7 cellular contexts compared by ENCODE assay signal in genomic region chr10:62166331-62167154, GRCh38.
A peak's percentile ranks its signal among the peaks of the same experiment; 100 is the strongest.
DNase-seq lines count a peak whose midpoint lies in the region; ATAC-seq, FAIRE-seq and TF ChIP-seq lines count a peak whose summit lies in the region.

No MANE protein-coding gene starts in this region.

- no peaks in the 10 kb centered on the region for H3K9me3 Mint-ChIP-seq in progenitor cell of endocrine pancreas (ENCODE audit: low read depth)

- TF ChIP-seq EP300 in gastroesophageal sphincter (IDR thresholded peaks at IDR 0.05) (no peak), suprapubic skin (IDR thresholded peaks at IDR 0.05) (no peak)

- no peak overlapping the region for H3K4me3 Mint-ChIP-seq in progenitor cell of endocrine pancreas (ENCODE audit: low read depth)

- no peak for TF ChIP-seq CTCF in SU-DHL-6 (IDR thresholded peaks at IDR 0.05; ENCODE audit: insufficient read depth, low read length, poor library complexity, severe bottlenecking)
- no peak for TF ChIP-seq CTCF in progenitor cell of endocrine pancreas (IDR thresholded peaks at IDR 0.05; ENCODE audit: unreplicated experiment)
- TF ChIP-seq CTCF in gastroesophageal sphincter (IDR thresholded peaks at IDR 0.05) = no peak
- no peak for TF ChIP-seq CTCF in suprapubic skin (IDR thresholded peaks at IDR 0.05)

- peak overlapping the region; percentile 55 for H3K4me2 ChIP-seq in SU-DHL-6 (ENCODE audit: low read depth, low read length, poor library complexity, severe bottlenecking)

- FAIRE-seq in GM19239 (lab: Jason Lieb, UNC) = peak; percentile 87

- H3K4me1 Mint-ChIP-seq in progenitor cell of endocrine pancreas (ENCODE audit: low read depth) = peaks cover 16% of the 10 kb centered on the region

- WGBS in gastroesophageal sphincter (ENCODE audit: low coverage in 1 of 2), 2 donors = 24 to 55% methylated on average over 3 to 4 of the region's 4 CpGs
- WGBS in suprapubic skin = 27% methylated on average over 4 of the region's 4 CpGs

- H3F3A ChIP-seq in SU-DHL-6 (ENCODE audit: insufficient read depth) = 0 out of 2 replicates have a peak, but pooled peaks cover 3% of the 10 kb centered on the region

- H3K9me2 ChIP-seq in SU-DHL-6 (replicated peaks; ENCODE audit: insufficient read depth, low read length) = no peaks in the 10 kb centered on the region

- H3K36me3 Mint-ChIP-seq in progenitor cell of endocrine pancreas (ENCODE audit: insufficient read depth) = no peaks in the 10 kb centered on the region

- peak overlapping the region; percentile 25 for H3K4me3 ChIP-seq in SU-DHL-6 (ENCODE audit: insufficient read depth, low read length, poor library complexity, severe bottlenecking)
- H3K4me3 ChIP-seq in gastroesophageal sphincter = no peak overlapping the region
- no peak overlapping the region for H3K4me3 ChIP-seq in suprapubic skin

- H4K20me1 ChIP-seq in SU-DHL-6 (ENCODE audit: low read depth, low read length) = no peaks in the 10 kb centered on the region

- peak overlapping the region; percentile 76 for H3K27ac ChIP-seq in SU-DHL-6 (ENCODE audit: low read depth, low read length)
- no peak overlapping the region for H3K27ac ChIP-seq in gastroesophageal sphincter
- no peak overlapping the region for H3K27ac ChIP-seq in suprapubic skin

- no peaks in the 10 kb centered on the region for H3K9me3 ChIP-seq in SU-DHL-6 (ENCODE audit: insufficient read depth, low read length)
- no peaks in the 10 kb centered on the region for H3K9me3 ChIP-seq in gastroesophageal sphincter
- no peaks in the 10 kb centered on the region for H3K9me3 ChIP-seq in suprapubic skin

- no peaks in the 10 kb centered on the region for H3K27me3 Mint-ChIP-seq in progenitor cell of endocrine pancreas

- DNase-seq in GM19239 (ENCODE audit: insufficient read length, low spot score) = peak; percentile 23
- no peak for DNase-seq in progenitor cell of endocrine pancreas (ENCODE audit: low spot score, unreplicated experiment)
- no peak for DNase-seq in DMS114 treated with DMSO at 0.1 percent for 48 hours (lab: John Stamatoyannopoulos, UW; ENCODE audit: unreplicated experiment)
- DNase-seq in suprapubic skin (ENCODE audit: low spot score in 2 of 2) = no peak

- no peaks in the 10 kb centered on the region for H3K36me3 ChIP-seq in SU-DHL-6 (ENCODE audit: low read length)
- no peaks in the 10 kb centered on the region for H3K36me3 ChIP-seq in gastroesophageal sphincter
- no peaks in the 10 kb centered on the region for H3K36me3 ChIP-seq in suprapubic skin

- H3K79me2 ChIP-seq in SU-DHL-6 (ENCODE audit: insufficient read depth, low read length) = no peaks in the 10 kb centered on the region

- H3K4me1 ChIP-seq in gastroesophageal sphincter (peaks cover 0 to 6% (median 0%) of the 10 kb centered on the region in 3 donors), suprapubic skin (peaks cover 5% of the 10 kb centered on the region)

- H2AFZ ChIP-seq in SU-DHL-6 (ENCODE audit: low read depth, low read length, severe bottlenecking) = peak overlapping the region; percentile 77

- peak; percentile 93 for ATAC-seq in HG03025 (IDR thresholded peaks at IDR 0.05; ENCODE audit: low FRiP score, unreplicated experiment)
- no peak for ATAC-seq in gastroesophageal sphincter

- no peak for TF ChIP-seq POLR2A in gastroesophageal sphincter (IDR thresholded peaks at IDR 0.05)
- TF ChIP-seq POLR2A in suprapubic skin (IDR thresholded peaks at IDR 0.05) = no peak

- H3K9ac ChIP-seq in SU-DHL-6 (ENCODE audit: low read length) = peak overlapping the region; percentile 24

- H3K27ac Mint-ChIP-seq in progenitor cell of endocrine pancreas = peak overlapping the region; percentile 62

- H3K27me3 ChIP-seq in SU-DHL-6 (ENCODE audit: low read length) (no peaks in the 10 kb centered on the region), gastroesophageal sphincter (no peaks in the 10 kb centered on the region), suprapubic skin (no peaks in the 10 kb centered on the region)
